23 cellular contexts compared by ENCODE assay signal in genomic region chr1:67862685-67863084, GRCh38. TPM values are rescaled to one million over a fixed set of nuclear protein-coding genes. Genes with fewer than 3 reads are reported as not detected.
DNase-seq lines count a peak whose midpoint lies in the region; ATAC-seq and TF ChIP-seq lines count a peak whose summit lies in the region.
"Had no signal": no experiment of that assay in that cellular context is flagged by ENCODE, and none has a peak within 500 bp of the region (broad histone marks: within the 10 kb centered on the region; RNA-seq: fewer than 3 reads in every experiment).

No MANE protein-coding gene starts in this region.

- intact Hi-C loops in Right ventricle myocardium inferior (cut with DNase I): loop anchor here (5.0 kb wide), 1 partner anchor 85 kb away; no protein-coding TSS in a partner anchor
- intact Hi-C loops in left ventricle myocardium inferior (cut with micrococcal nuclease): no loop called here
- intact Hi-C loops in heart left ventricle (cut with DNase I): no loop called here
- intact Hi-C loops in right cardiac atrium (cut with DNase I): no loop called here

- TF ChIP-seq CTCF in left ventricle myocardium inferior (IDR thresholded peaks at IDR 0.05; ENCODE audit: borderline replicate concordance): no peak
- TF ChIP-seq CTCF in heart left ventricle (IDR thresholded peaks at IDR 0.05): no peak
- TF ChIP-seq CTCF in right atrium auricular region (IDR thresholded peaks at IDR 0.05): no peak

- peaks cover 15% of the 10 kb centered on the region for H3K4me1 ChIP-seq in left ventricle myocardium inferior
- peaks cover 0 to 10% (median 0%) of the 10 kb centered on the region in 12 donors for H3K4me1 ChIP-seq in heart left ventricle
- H3K4me1 ChIP-seq in right atrium auricular region: peaks cover 0 to 10% of the 10 kb centered on the region in 2 donors
- peaks cover 2% of the 10 kb centered on the region for H3K4me1 ChIP-seq in right cardiac atrium (ENCODE audit: control insufficient read depth, insufficient read depth, low read length)
- H3K4me1 ChIP-seq: BE2C had no signal

- H3K36me3 ChIP-seq in left ventricle myocardium inferior (no peaks in the 10 kb centered on the region), heart left ventricle (no peaks in the 10 kb centered on the region), right atrium auricular region (no peaks in the 10 kb centered on the region)
- H3K36me3 ChIP-seq: BE2C, BLaER1 had no signal

- no peaks in the 10 kb centered on the region for H3K9me3 ChIP-seq in left ventricle myocardium inferior (replicated peaks)
- no peaks in the 10 kb centered on the region for H3K9me3 ChIP-seq in heart left ventricle
- no peaks in the 10 kb centered on the region for H3K9me3 ChIP-seq in right atrium auricular region
- no peaks in the 10 kb centered on the region for H3K9me3 ChIP-seq in right cardiac atrium (ENCODE audit: control insufficient read depth, low read length)
- H3K9me3 ChIP-seq: BE2C, BLaER1 had no signal

- H3K27ac ChIP-seq in left ventricle myocardium inferior (replicated peaks) (no peak overlapping the region), heart left ventricle (no peak overlapping the region), right atrium auricular region (no peak overlapping the region), right cardiac atrium (ENCODE audit: low read length) (peak overlapping the region; percentile 70)
- H3K27ac ChIP-seq: BLaER1 had no signal

- H3K27me3 ChIP-seq in left ventricle myocardium inferior (ENCODE audit: low read depth) (no peaks in the 10 kb centered on the region), heart left ventricle (no peaks in the 10 kb centered on the region), right atrium auricular region (no peaks in the 10 kb centered on the region), right cardiac atrium (ENCODE audit: control insufficient read depth, insufficient read depth) (no peaks in the 10 kb centered on the region)
- H3K27me3 ChIP-seq: BE2C, BLaER1 had no signal

- H3K4me3 ChIP-seq in left ventricle myocardium inferior (no peak overlapping the region), heart left ventricle (no peak overlapping the region), right atrium auricular region (no peak overlapping the region), right cardiac atrium (ENCODE audit: low read length) (no peak overlapping the region)
- H3K4me3 ChIP-seq: BLaER1, GM12878 had no signal

- WGBS in heart left ventricle, 4 donors: 48 to 70% (median 60%) methylated on average over 1 of the region's 1 CpG
- 67% methylated on average over 1 of the region's 1 CpG for WGBS in right cardiac atrium

- peak; percentile 10 for ATAC-seq in Right ventricle myocardium inferior
- ATAC-seq in heart left ventricle: peak in 3 of 4 donors; percentile 34 to 41 (median 38)
- ATAC-seq in right cardiac atrium: peak; percentile 29 to 51
- ATAC-seq: GM12878 had no signal

- no peak for TF ChIP-seq POLR2A in heart left ventricle (IDR thresholded peaks at IDR 0.05)

- DNase-seq in Right ventricle myocardium inferior (ENCODE audit: missing footprints) (no peak), left ventricle myocardium inferior (no peak), heart left ventricle (no peak), right atrium auricular region (ENCODE audit: low spot score) (no peak), right cardiac atrium (no peak)
- DNase-seq in stimulated activated CD4-positive, alpha-beta T cell treated with anti-CD3 and anti-CD28 coated beads, Interleukin-4, amount 100 ng/mL, for 4 hours: no peak
- DNase-seq: 8988T; ACHN; BE2C; C1 segment of cervical spinal cord; CD4-positive, alpha-beta memory T cell; CD4-positive, CD25-positive, alpha-beta regulatory T cell; CD8-positive, alpha-beta memory T cell; COR-L47; DMS 273 treated with DMSO at 0.1 percent for 48 hours; DMS153; DMS53; DMS79; DND-41; EL; GDM1 had no signal

RNA-seq across cellular contexts. Expression of gene GNG12, which starts 29.4 kb away (rescaled TPM):
- total RNA-seq in Right ventricle myocardium inferior (37.2 TPM), left ventricle myocardium inferior (35.1 TPM), heart left ventricle (10 to 100 TPM; 27.2 to 80.2 (median 44.6) TPM), right atrium auricular region (10 to 100 TPM; 29.1 to 45.4 TPM), right cardiac atrium (10 to 100 TPM; 30.1 to 44.9 (median 32.1) TPM)
- polyA plus RNA-seq in heart left ventricle (10 to 100 TPM in 1 of 2 donors, 1 to 10 TPM in 1; 7.7 to 47.3 TPM), right cardiac atrium (12.2 TPM)
- total RNA-seq: CD4-positive, alpha-beta memory T cell; CD4-positive, CD25-positive, alpha-beta regulatory T cell had no signal
- polyA plus RNA-seq: CD4-positive, alpha-beta memory T cell; CD4-positive, CD25-positive, alpha-beta regulatory T cell; CD8-positive, alpha-beta memory T cell had no signal
